Comparison of ENCODE assay signal across 7 cellular contexts in genomic region chr12:113135178-113136127, GRCh38. TPM values are rescaled to one million over a fixed set of nuclear protein-coding genes. Genes with fewer than 3 reads are reported as not detected.
DNase-seq lines count a peak whose midpoint lies in the region; ATAC-seq lines count a peak whose summit lies in the region.

A gene with protein sequence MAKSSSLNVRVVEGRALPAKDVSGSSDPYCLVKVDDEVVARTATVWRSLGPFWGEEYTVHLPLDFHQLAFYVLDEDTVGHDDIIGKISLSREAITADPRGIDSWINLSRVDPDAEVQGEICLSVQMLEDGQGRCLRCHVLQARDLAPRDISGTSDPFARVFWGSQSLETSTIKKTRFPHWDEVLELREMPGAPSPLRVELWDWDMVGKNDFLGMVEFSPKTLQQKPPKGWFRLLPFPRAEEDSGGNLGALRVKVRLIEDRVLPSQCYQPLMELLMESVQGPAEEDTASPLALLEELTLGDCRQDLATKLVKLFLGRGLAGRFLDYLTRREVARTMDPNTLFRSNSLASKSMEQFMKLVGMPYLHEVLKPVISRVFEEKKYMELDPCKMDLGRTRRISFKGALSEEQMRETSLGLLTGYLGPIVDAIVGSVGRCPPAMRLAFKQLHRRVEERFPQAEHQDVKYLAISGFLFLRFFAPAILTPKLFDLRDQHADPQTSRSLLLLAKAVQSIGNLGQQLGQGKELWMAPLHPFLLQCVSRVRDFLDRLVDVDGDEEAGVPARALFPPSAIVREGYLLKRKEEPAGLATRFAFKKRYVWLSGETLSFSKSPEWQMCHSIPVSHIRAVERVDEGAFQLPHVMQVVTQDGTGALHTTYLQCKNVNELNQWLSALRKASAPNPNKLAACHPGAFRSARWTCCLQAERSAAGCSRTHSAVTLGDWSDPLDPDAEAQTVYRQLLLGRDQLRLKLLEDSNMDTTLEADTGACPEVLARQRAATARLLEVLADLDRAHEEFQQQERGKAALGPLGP (minus strand): TSS chr12:113135761. CDS start chr12:113135462, 299 bp downstream.

- no peaks in the 10 kb centered on the region for H3K9me3 Mint-ChIP-seq in activated CD8-positive, alpha-beta memory T cell treated with anti-CD3 and anti-CD28 coated beads, Interleukin-2, amount 10 ng/mL, durations not matched to agents 7 days and 5 days (ENCODE audit: low read depth)

- CTCF ChIA-PET in activated CD8-positive, alpha-beta memory T cell treated with anti-CD3 and anti-CD28 coated beads, Interleukin-2, amount 10 ng/mL, durations not matched to agents 7 days and 5 days (lab: Charles Lee): interaction anchor here (0.7 to 3.5 kb wide), 5 partner anchors 14 to 143 kb away, joined by 3 to 20 read pairs (median 3); no protein-coding TSS in a partner anchor

- ATAC-seq in GM21723 (IDR thresholded peaks at IDR 0.05; ENCODE audit: unreplicated experiment) (peak; percentile 69), GM21717 (IDR thresholded peaks at IDR 0.05; ENCODE audit: unreplicated experiment) (no peak), GM19023 (IDR thresholded peaks at IDR 0.05; ENCODE audit: unreplicated experiment) (no peak)
- peak; percentile 90 for ATAC-seq in activated CD8-positive, alpha-beta memory T cell treated with anti-CD3 and anti-CD28 coated beads, Interleukin-2, amount 10 ng/mL, durations not matched to agents 7 days and 5 days

- peaks cover 17% of the 10 kb centered on the region for H3K27me3 Mint-ChIP-seq in activated CD8-positive, alpha-beta memory T cell treated with anti-CD3 and anti-CD28 coated beads, Interleukin-2, amount 10 ng/mL, durations not matched to agents 7 days and 5 days

- H3K4me1 Mint-ChIP-seq in activated CD8-positive, alpha-beta memory T cell treated with anti-CD3 and anti-CD28 coated beads, Interleukin-2, amount 10 ng/mL, durations not matched to agents 7 days and 5 days: peaks cover 12% of the 10 kb centered on the region

- H3K27ac ChIP-seq in epithelial cell of prostate (peak within 1 kb of the TSS; percentile 9), rectal smooth muscle tissue (ENCODE audit: low read depth, low read length) (no peak within 1 kb of the TSS)

- peak within 1 kb of the TSS; percentile 20 for H3K27ac Mint-ChIP-seq in activated CD8-positive, alpha-beta memory T cell treated with anti-CD3 and anti-CD28 coated beads, Interleukin-2, amount 10 ng/mL, durations not matched to agents 7 days and 5 days

- H3K4me1 ChIP-seq in rectal smooth muscle tissue (ENCODE audit: control insufficient read depth, insufficient read depth, low read length): no peaks in the 10 kb centered on the region

- no peak within 1 kb of the TSS for H3K9ac ChIP-seq in rectal smooth muscle tissue (ENCODE audit: low read length)

- H3K36me3 Mint-ChIP-seq in activated CD8-positive, alpha-beta memory T cell treated with anti-CD3 and anti-CD28 coated beads, Interleukin-2, amount 10 ng/mL, durations not matched to agents 7 days and 5 days: no peaks in the 10 kb centered on the region

- H3K4me3 ChIP-seq in rectal smooth muscle tissue (ENCODE audit: low read length): peak within 1 kb of the TSS; percentile 54

- H3K4me3 Mint-ChIP-seq in activated CD8-positive, alpha-beta memory T cell treated with anti-CD3 and anti-CD28 coated beads, Interleukin-2, amount 10 ng/mL, durations not matched to agents 7 days and 5 days: peak within 1 kb of the TSS; percentile 65

- no peaks in the 10 kb centered on the region for H3K36me3 ChIP-seq in rectal smooth muscle tissue (ENCODE audit: control insufficient read depth, insufficient read depth, low read length)

- peak; percentile 62 for DNase-seq in NCI-H226
- peak; percentile 77 for DNase-seq in activated CD8-positive, alpha-beta memory T cell treated with anti-CD3 and anti-CD28 coated beads, Interleukin-2, amount 10 ng/mL, durations not matched to agents 7 days and 5 days
- DNase-seq in epithelial cell of prostate (ENCODE audit: low read depth, low spot score): no peak

- peaks cover 5% of the 10 kb centered on the region for H3K27me3 ChIP-seq in rectal smooth muscle tissue (ENCODE audit: control insufficient read depth, insufficient read depth, low read length)

RNA-seq across cellular contexts. Expression of the gene that starts here (rescaled TPM):
- not detected for total RNA-seq in activated CD8-positive, alpha-beta memory T cell treated with anti-CD3 and anti-CD28 coated beads, Interleukin-2, amount 10 ng/mL, durations not matched to agents 7 days and 5 days

Comparison
In these comparisons a context has a peak if more than half of its experiments do, and no peak if none do; other contexts are left out.
1. Peak in DNase-seq and ATAC-seq in activated CD8-positive, alpha-beta memory T cell treated with anti-CD3 and anti-CD28 coated beads, Interleukin-2, amount 10 ng/mL, durations not matched to agents 7 days and 5 days; RNA of the gene not detected or under 1 TPM.